In the genomic region with DNA sequence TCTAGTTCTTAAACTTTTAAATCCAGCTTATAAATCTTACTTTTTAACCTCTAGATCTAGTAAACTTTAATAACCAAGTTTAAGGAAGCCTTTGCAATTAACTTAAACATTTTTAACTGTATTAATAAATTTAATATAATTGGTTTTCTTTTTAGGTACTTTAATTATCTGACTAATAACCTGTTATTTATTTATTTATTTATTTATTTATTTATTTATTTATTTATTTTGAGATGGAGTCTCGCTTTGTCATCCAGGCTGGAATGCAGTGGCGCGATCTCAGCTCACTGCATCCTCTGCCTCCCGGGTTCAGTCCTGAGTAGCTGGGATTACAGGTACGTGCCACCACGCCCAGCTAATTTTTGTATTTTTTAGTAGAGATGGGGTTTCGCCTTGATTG, we compare ENCODE assay signal across 4 cellular contexts.
DNase-seq lines count a peak whose midpoint lies in the region; ATAC-seq, FAIRE-seq and TF ChIP-seq lines count a peak whose summit lies in the region.
"Not testable (repeated sequence)": the region's sequence is repeated elsewhere in the genome, so short reads cannot be mapped to it uniquely, and the experiment has no call there.

No MANE protein-coding gene starts in this region.

- H3K36me3 Mint-ChIP-seq in WTC11 = not testable (repeated sequence)

- not testable (repeated sequence) for TF ChIP-seq RAD21 in A549 (conservative IDR thresholded peaks at IDR 0.05 in 1 of 2, IDR thresholded peaks at IDR 0.05 in 1 of 2)

- not testable (repeated sequence) for H3K4me1 ChIP-seq in A549; HEK293 (ENCODE audit: control insufficient read depth, insufficient read depth, low read length)

- WGBS in A549 (ENCODE audit: missing lambda C conversion rate) = 77% methylated on average over 7 of the region's 7 CpGs

- CTCF ChIA-PET in A549 (lab: Yijun Ruan, JAX) = interaction anchor here (5.1 kb wide), 1 partner anchor 12 kb away, joined by 62 read pairs; no protein-coding TSS in a partner anchor
- CTCF ChIA-PET in HEK293 (lab: Yijun Ruan, JAX); WTC11 (lab: Charles Lee): not testable (repeated sequence)

- not testable (repeated sequence) for FAIRE-seq in A549 (lab: Jason Lieb, UNC)
- FAIRE-seq in frontal cortex (lab: Jason Lieb, UNC) = peak; percentile 70

- TF ChIP-seq CTCF in A549 (IDR thresholded peaks at IDR 0.05); HEK293 (tag by site-specific recombination; IDR thresholded peaks at IDR 0.05); WTC11 (IDR thresholded peaks at IDR 0.05): not testable (repeated sequence)

- not testable (repeated sequence) for H3K4me3 Mint-ChIP-seq in WTC11

- H3K27me3 Mint-ChIP-seq in WTC11 (ENCODE audit: low read depth) = not testable (repeated sequence)

- H3K4me1 Mint-ChIP-seq in WTC11 = not testable (repeated sequence)

- H3K9me3 Mint-ChIP-seq in WTC11 = peaks cover 14% of the 10 kb centered on the region

- not testable (repeated sequence) for H3K4me3 ChIP-seq in A549; HEK293 (ENCODE audit: low read depth, low read length)

- POLR2A ChIA-PET in A549 (lab: Yijun Ruan, JAX); WTC11 (lab: Charles Lee): not testable (repeated sequence)
- POLR2A ChIA-PET in HEK293 (lab: Yijun Ruan, JAX) = interaction anchor here (0.6 kb wide), 1 partner anchor 13 kb away, joined by 3 read pairs; no protein-coding TSS in a partner anchor

- H3K36me3 ChIP-seq in HEK293 (ENCODE audit: control insufficient read depth in 2 of 2, insufficient read depth in 1 of 2, low read length in 2 of 2) = not testable (repeated sequence)

- not testable (repeated sequence) for TF ChIP-seq EP300 in A549 (IDR thresholded peaks at IDR 0.05)

- H3K9me3 ChIP-seq in A549 = peaks cover 18% of the 10 kb centered on the region; the same call in 2 of the 3 replicates
- H3K9me3 ChIP-seq in HEK293 (ENCODE audit: control insufficient read depth, insufficient read depth, low read depth, low read length) = not testable (repeated sequence)

- not testable (repeated sequence) for ATAC-seq in A549, WTC11

- not testable (repeated sequence) for H3K4me2 ChIP-seq in A549

- not testable (repeated sequence) for TF ChIP-seq POLR2A in A549 (IDR thresholded peaks at IDR 0.05; ENCODE audit: low read length)

- not testable (repeated sequence) for DNase-seq in A549 (ENCODE audit: low read depth in 1 of 2, low spot score in 1 of 2); WTC11 (ENCODE audit: low spot score); frontal cortex (ENCODE audit: low spot score in 2 of 2)

- not testable (repeated sequence) for H3K27ac ChIP-seq in A549; HEK293 (ENCODE audit: extremely low read depth, low read depth, low read length)

- H3K27ac Mint-ChIP-seq in WTC11 = not testable (repeated sequence)

TF ChIP-seq in A549, 52 proteins besides CTCF, POLR2A, EP300 and RAD21:
- peak; percentile 98 for TF ChIP-seq ZC3H11A (IDR thresholded peaks at IDR 0.05)

TF ChIP-seq in HEK293, 187 proteins besides CTCF, POLR2A, EP300 and RAD21 (continues in another document):
- TF ChIP-seq ZNF354C (tag by site-specific recombination; IDR thresholded peaks at IDR 0.05; ENCODE audit: borderline replicate concordance, low read depth) = 0 out of 2 replicates have a peak, but pooled peaks have one; percentile 73
- TF ChIP-seq ZNF664 (tag by site-specific recombination; IDR thresholded peaks at IDR 0.05) = peak; percentile 58; the same call in 1 of the 2 replicates
- peak; percentile 60; the same call in 1 of the 2 replicates for TF ChIP-seq ZXDB (tag by site-specific recombination; IDR thresholded peaks at IDR 0.05)
- 0 out of 2 replicates have a peak, but pooled peaks have one; percentile 56 for TF ChIP-seq ZNF138 (tag by site-specific recombination; IDR thresholded peaks at IDR 0.05; ENCODE audit: borderline replicate concordance)
- TF ChIP-seq, protein P1, sequence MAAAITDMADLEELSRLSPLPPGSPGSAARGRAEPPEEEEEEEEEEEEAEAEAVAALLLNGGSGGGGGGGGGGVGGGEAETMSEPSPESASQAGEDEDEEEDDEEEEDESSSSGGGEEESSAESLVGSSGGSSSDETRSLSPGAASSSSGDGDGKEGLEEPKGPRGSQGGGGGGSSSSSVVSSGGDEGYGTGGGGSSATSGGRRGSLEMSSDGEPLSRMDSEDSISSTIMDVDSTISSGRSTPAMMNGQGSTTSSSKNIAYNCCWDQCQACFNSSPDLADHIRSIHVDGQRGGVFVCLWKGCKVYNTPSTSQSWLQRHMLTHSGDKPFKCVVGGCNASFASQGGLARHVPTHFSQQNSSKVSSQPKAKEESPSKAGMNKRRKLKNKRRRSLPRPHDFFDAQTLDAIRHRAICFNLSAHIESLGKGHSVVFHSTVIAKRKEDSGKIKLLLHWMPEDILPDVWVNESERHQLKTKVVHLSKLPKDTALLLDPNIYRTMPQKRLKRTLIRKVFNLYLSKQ (tag by site-specific recombination; IDR thresholded peaks at IDR 0.05; ENCODE audit: borderline replicate concordance) = 0 out of 2 replicates have a peak, but pooled peaks have one; percentile 65
- TF ChIP-seq ZNF292 (tag by site-specific recombination; IDR thresholded peaks at IDR 0.05; ENCODE audit: borderline replicate concordance, low read depth) = 0 out of 2 replicates have a peak, but pooled peaks have one; percentile 40
- 0 out of 2 replicates have a peak, but pooled peaks have one; percentile 44 for TF ChIP-seq ZNF404 (tag by site-specific recombination; IDR thresholded peaks at IDR 0.05)
- TF ChIP-seq ZNF629 (tag by site-specific recombination; IDR thresholded peaks at IDR 0.05) = peak; percentile 48
- 0 out of 2 replicates have a peak, but pooled peaks have one; percentile 59 for TF ChIP-seq ZNF19 (tag by site-specific recombination; IDR thresholded peaks at IDR 0.05; ENCODE audit: low read depth)
- 0 out of 2 replicates have a peak, but pooled peaks have one; percentile 62 for TF ChIP-seq ZBTB21 (tag by site-specific recombination; IDR thresholded peaks at IDR 0.05)
- TF ChIP-seq ZNF555 (tag by site-specific recombination; conservative IDR thresholded peaks at IDR 0.05) = peak; percentile 93

TF ChIP-seq in WTC11, 78 proteins besides CTCF, POLR2A, EP300 and RAD21:
- TF ChIP-seq HMGA2 (CRISPR knock-in tag; IDR thresholded peaks at IDR 0.05) = peak; percentile 73
